Comparison of ENCODE assay signal across 16 cellular contexts in genomic region chr14:55075628-55076027, GRCh38. TPM values are rescaled to one million over a fixed set of nuclear protein-coding genes. Genes with fewer than 3 reads are reported as not detected.
DNase-seq lines count a peak whose midpoint lies in the region; ATAC-seq and TF ChIP-seq lines count a peak whose summit lies in the region.
"Had no signal": no experiment of that assay in that cellular context is flagged by ENCODE, and none has a peak within 500 bp of the region (broad histone marks: within the 10 kb centered on the region; RNA-seq: fewer than 3 reads in every experiment).

No MANE protein-coding gene starts in this region.

- H3K27me3 ChIP-seq in CD4-positive, CD25-positive, alpha-beta regulatory T cell (ENCODE audit: control insufficient read depth, insufficient read depth, low read length) = no peaks in the 10 kb centered on the region
- no peaks in the 10 kb centered on the region for H3K27me3 ChIP-seq in PC-9 (ENCODE audit: insufficient read depth, low read depth)
- no peaks in the 10 kb centered on the region for H3K27me3 ChIP-seq in colonic mucosa
- no peaks in the 10 kb centered on the region for H3K27me3 ChIP-seq in esophagus squamous epithelium
- H3K27me3 ChIP-seq: BLaER1 treated with 17β-estradiol and CSF1 and Interleukin-3, amounts not matched to agents 10 nM and 100 nM; hepatocyte; thyroid gland had no signal

- peak overlapping the region in 1 of 2 donors; percentile 26 for H3K9ac ChIP-seq in colonic mucosa (ENCODE audit: low read depth in 2 of 2, low read length in 2 of 2)
- H3K9ac ChIP-seq: BLaER1 treated with 17β-estradiol and CSF1 and Interleukin-3, amounts not matched to agents 10 nM and 100 nM had no signal

- H3K4me3 Mint-ChIP-seq in CD4-positive, CD25-positive, alpha-beta regulatory T cell = peak overlapping the region in 1 of 4 donors; percentile 31
- no peak overlapping the region for H3K4me3 Mint-ChIP-seq in nephron progenitor cell
- H3K4me3 Mint-ChIP-seq: activated naive CD4-positive, alpha-beta T cell treated with anti-CD3 and anti-CD28 coated beads, Interleukin-2, amount 10 ng/mL, durations not matched to agents 7 days and 5 days had no signal

- no peaks in the 10 kb centered on the region for H3K36me3 ChIP-seq in CD4-positive, CD25-positive, alpha-beta regulatory T cell (ENCODE audit: control insufficient read depth, insufficient read depth, low read length)
- H3K36me3 ChIP-seq in PC-9 (ENCODE audit: low read depth) (no peaks in the 10 kb centered on the region), colonic mucosa (no peaks in the 10 kb centered on the region), esophagus squamous epithelium (no peaks in the 10 kb centered on the region)
- H3K36me3 ChIP-seq: thyroid gland had no signal

- H3K4me2 ChIP-seq in PC-9 = no peak overlapping the region
- H3K4me2 ChIP-seq: BLaER1 treated with 17β-estradiol and CSF1 and Interleukin-3, amounts not matched to agents 10 nM and 100 nM; hepatocyte had no signal

- no peaks in the 10 kb centered on the region for H3K9me3 ChIP-seq in CD4-positive, CD25-positive, alpha-beta regulatory T cell (ENCODE audit: control insufficient read depth in 2 of 2, low read length in 2 of 2)
- H3K9me3 ChIP-seq in PC-9 (ENCODE audit: insufficient read depth, low read depth) (no peaks in the 10 kb centered on the region), colonic mucosa (no peaks in the 10 kb centered on the region), esophagus squamous epithelium (no peaks in the 10 kb centered on the region)
- H3K9me3 ChIP-seq: BLaER1 treated with 17β-estradiol and CSF1 and Interleukin-3, amounts not matched to agents 10 nM and 100 nM; thyroid gland had no signal

- no peak for DNase-seq in CD4-positive, CD25-positive, alpha-beta regulatory T cell
- DNase-seq in amniotic epithelial cell (ENCODE audit: low read depth) (peak; percentile 50), foreskin fibroblast (peak; percentile 32 to 63), PC-9 (no peak), colonic mucosa (no peak), esophagus squamous epithelium (lab: John Stamatoyannopoulos, UW) (no peak), nephron progenitor cell (no peak)
- DNase-seq: activated naive CD4-positive, alpha-beta T cell treated with anti-CD3 and anti-CD28 coated beads, Interleukin-2, amount 10 ng/mL, durations not matched to agents 7 days and 5 days; DND-41; left colon; NCI-H1092; thyroid gland had no signal

- no peaks in the 10 kb centered on the region for H4K20me1 ChIP-seq in PC-9 (ENCODE audit: insufficient read depth)

- H3K27ac ChIP-seq in CD4-positive, CD25-positive, alpha-beta regulatory T cell (ENCODE audit: insufficient read depth, low read length, poor library complexity, severe bottlenecking) = no peak overlapping the region
- no peak overlapping the region for H3K27ac ChIP-seq in PC-9
- H3K27ac ChIP-seq in colonic mucosa = no peak overlapping the region
- H3K27ac ChIP-seq in esophagus squamous epithelium = no peak overlapping the region
- H3K27ac ChIP-seq: BLaER1 treated with 17β-estradiol and CSF1 and Interleukin-3, amounts not matched to agents 10 nM and 100 nM; hepatocyte; SK-N-MC; thyroid gland had no signal

- H3F3A ChIP-seq in PC-9 (ENCODE audit: insufficient read depth, low read depth) = peaks cover 2% of the 10 kb centered on the region; the same call in 1 of the 2 replicates

- H3K4me1 ChIP-seq in CD4-positive, CD25-positive, alpha-beta regulatory T cell (ENCODE audit: control insufficient read depth, insufficient read depth, low read length, poor library complexity, severe bottlenecking) = peaks cover 43% of the 10 kb centered on the region
- peaks cover 11% of the 10 kb centered on the region for H3K4me1 ChIP-seq in PC-9 (replicated peaks; ENCODE audit: insufficient read depth)
- no peaks in the 10 kb centered on the region for H3K4me1 ChIP-seq in colonic mucosa
- H3K4me1 ChIP-seq in esophagus squamous epithelium = peaks cover 17 to 55% (median 29%) of the 10 kb centered on the region in 3 donors

- no peaks in the 10 kb centered on the region for H3K9me3 Mint-ChIP-seq in CD4-positive, CD25-positive, alpha-beta regulatory T cell
- no peaks in the 10 kb centered on the region for H3K9me3 Mint-ChIP-seq in nephron progenitor cell
- H3K9me3 Mint-ChIP-seq: activated naive CD4-positive, alpha-beta T cell treated with anti-CD3 and anti-CD28 coated beads, Interleukin-2, amount 10 ng/mL, durations not matched to agents 7 days and 5 days had no signal

- WGBS in esophagus squamous epithelium, 2 donors = 60 to 69% methylated on average over 1 of the region's 1 CpG

- no TSS peak for BruUV-seq in PC-9 (replicated peaks; lab: Mats Ljungman, UMichigan)

- POLR2A ChIA-PET in PC-9 (lab: Charles Lee; ENCODE audit: unreplicated experiment) = no interaction called here

- CTCF ChIA-PET in PC-9 (lab: Charles Lee) = no interaction called here

- ATAC-seq in CD4-positive, CD25-positive, alpha-beta regulatory T cell (ENCODE audit: low read depth in 2 of 2) = no peak
- peak; percentile 14 for ATAC-seq in GM21528 (IDR thresholded peaks at IDR 0.05; ENCODE audit: low FRiP score, unreplicated experiment)
- ATAC-seq: left colon had no signal

- no peak for TF ChIP-seq CTCF in foreskin fibroblast (IDR thresholded peaks at IDR 0.05; ENCODE audit: low read depth, low read length)
- no peak for TF ChIP-seq CTCF in PC-9 (conservative IDR thresholded peaks at IDR 0.05)
- no peak for TF ChIP-seq CTCF in colonic mucosa (IDR thresholded peaks at IDR 0.05)
- TF ChIP-seq CTCF in esophagus squamous epithelium (IDR thresholded peaks at IDR 0.05) = no peak
- no peak for TF ChIP-seq CTCF in nephron progenitor cell (IDR thresholded peaks at IDR 0.05)

- intact Hi-C loops in PC-9 (cut with micrococcal nuclease; ENCODE audit: unreplicated experiment) = loop anchor here (2.0 kb wide), 1 partner anchor 25 kb away; the partner anchor contains the start of gene MAPK1IP1L
- intact Hi-C loops in colonic mucosa (cut with DNase I) = no loop called here
- intact Hi-C loops in esophagus squamous epithelium (cut with DNase I) = no loop called here

- H3K27ac Mint-ChIP-seq in CD4-positive, CD25-positive, alpha-beta regulatory T cell = peak overlapping the region; percentile 9 to 79 (median 52)
- no peak overlapping the region for H3K27ac Mint-ChIP-seq in nephron progenitor cell

- no peaks in the 10 kb centered on the region for H3K9me2 ChIP-seq in PC-9 (ENCODE audit: insufficient read depth)

- no peaks in the 10 kb centered on the region for H3K79me2 ChIP-seq in PC-9 (ENCODE audit: low read depth)
- H3K79me2 ChIP-seq: hepatocyte had no signal

- no peaks in the 10 kb centered on the region for H3K27me3 Mint-ChIP-seq in CD4-positive, CD25-positive, alpha-beta regulatory T cell
- H3K27me3 Mint-ChIP-seq in nephron progenitor cell (ENCODE audit: low read depth, poor library complexity) = peaks cover 3% of the 10 kb centered on the region
- H3K27me3 Mint-ChIP-seq: activated naive CD4-positive, alpha-beta T cell treated with anti-CD3 and anti-CD28 coated beads, Interleukin-2, amount 10 ng/mL, durations not matched to agents 7 days and 5 days had no signal

- no peaks in the 10 kb centered on the region for H3K36me3 Mint-ChIP-seq in CD4-positive, CD25-positive, alpha-beta regulatory T cell
- no peaks in the 10 kb centered on the region for H3K36me3 Mint-ChIP-seq in nephron progenitor cell (ENCODE audit: low read depth)

- peak overlapping the region; percentile 73 for H3K4me3 ChIP-seq in CD4-positive, CD25-positive, alpha-beta regulatory T cell (ENCODE audit: low read depth, low read length)
- H3K4me3 ChIP-seq in foreskin fibroblast (ENCODE audit: low read depth in 1 of 2, low read length in 2 of 2) = no peak overlapping the region
- no peak overlapping the region for H3K4me3 ChIP-seq in PC-9
- no peak overlapping the region for H3K4me3 ChIP-seq in colonic mucosa
- no peak overlapping the region for H3K4me3 ChIP-seq in esophagus squamous epithelium
- H3K4me3 ChIP-seq: BLaER1 treated with 17β-estradiol and CSF1 and Interleukin-3, amounts not matched to agents 10 nM and 100 nM; hepatocyte; SK-N-MC; thyroid gland had no signal

- H2AFZ ChIP-seq in PC-9 = no peak overlapping the region
- H2AFZ ChIP-seq: hepatocyte had no signal

- TF ChIP-seq POLR2A in esophagus squamous epithelium (IDR thresholded peaks at IDR 0.05) = no peak

- peaks cover 8 to 54% (median 41%) of the 10 kb centered on the region in 4 donors for H3K4me1 Mint-ChIP-seq in CD4-positive, CD25-positive, alpha-beta regulatory T cell
- peaks cover 44% of the 10 kb centered on the region for H3K4me1 Mint-ChIP-seq in nephron progenitor cell

RNA-seq across cellular contexts. Expression of gene MAPK1IP1L, which starts 24.2 kb away (rescaled TPM):
- total RNA-seq in CD4-positive, CD25-positive, alpha-beta regulatory T cell = 193 TPM
- 100 to 1,000 TPM in 2 of 4 donors, 10 to 100 TPM in 2; 97.1 to 129 (median 101) TPM for polyA plus RNA-seq in CD4-positive, CD25-positive, alpha-beta regulatory T cell
- 54.3 and 79.7 TPM in 2 replicates for total RNA-seq in PC-9 (2021)
- total RNA-seq in colonic mucosa = 10 to 100 TPM; 79.8 to 83.2 TPM
- total RNA-seq in esophagus squamous epithelium = 10 to 100 TPM; 35.3 to 85.3 (median 50.4) TPM

RNA-seq across cellular contexts. Expression of gene SOCS4, which starts 48.6 kb away (rescaled TPM):
- 28.5 TPM for total RNA-seq in CD4-positive, CD25-positive, alpha-beta regulatory T cell
- polyA plus RNA-seq in CD4-positive, CD25-positive, alpha-beta regulatory T cell = 1 to 10 TPM; 2.5 to 3.8 (median 2.7) TPM
- total RNA-seq in PC-9 (2021) (25.3 and 33.4 TPM in 2 replicates), colonic mucosa (10 to 100 TPM; 15.9 to 23.7 TPM), esophagus squamous epithelium (10 to 100 TPM in 2 of 4 donors, 1 to 10 TPM in 2; 5.9 to 20.1 (median 12.1) TPM)

RNA-seq across cellular contexts. Expression of gene WDHD1, which starts 48.7 kb away (rescaled TPM):
- total RNA-seq in CD4-positive, CD25-positive, alpha-beta regulatory T cell = 4.7 TPM
- polyA plus RNA-seq in CD4-positive, CD25-positive, alpha-beta regulatory T cell = 1 to 10 TPM; 1.7 to 3.3 (median 3.0) TPM
- total RNA-seq in PC-9 (2021) (27.9 and 34.3 TPM in 2 replicates), colonic mucosa (10 to 100 TPM in 1 of 2 donors, 1 to 10 TPM in 1; 5.8 to 22.6 TPM), esophagus squamous epithelium (1 to 10 TPM in 3 of 4 donors, under 1 TPM in 1; 0.80 to 7.0 (median 5.0) TPM)

RNA-seq across cellular contexts. Expression of gene LGALS3, which starts 53.4 kb away (rescaled TPM):
- 58.6 TPM for total RNA-seq in CD4-positive, CD25-positive, alpha-beta regulatory T cell
- 100 to 1,000 TPM; 163 to 313 (median 194) TPM for polyA plus RNA-seq in CD4-positive, CD25-positive, alpha-beta regulatory T cell
- total RNA-seq in PC-9 (2021) (122 and 142 TPM in 2 replicates), colonic mucosa (1,000 to 10,000 TPM; 1,592 to 1,798 TPM), esophagus squamous epithelium (100 to 1,000 TPM; 234 to 565 (median 415) TPM)

Comparison
In these comparisons a context has a peak if more than half of its experiments do, and no peak if none do; other contexts are left out.
1. DNase-seq: peak in amniotic epithelial cell (single experiment) and foreskin fibroblast (2 of 2); none in CD4-positive, CD25-positive, alpha-beta regulatory T cell (0 of 3), PC-9 (0 of 2), colonic mucosa (single experiment), esophagus squamous epithelium (single experiment) and nephron progenitor cell (single experiment).